Comparison of ENCODE assay signal across 16 cellular contexts in genomic region chr2:125398738-125399473, GRCh38.
DNase-seq lines count a peak whose midpoint lies in the region; ATAC-seq lines count a peak whose summit lies in the region.
"Had no signal": no experiment of that assay in that cellular context is flagged by ENCODE, and none has a peak within 500 bp of the region (broad histone marks: within the 10 kb centered on the region; RNA-seq: fewer than 3 reads in every experiment).

No MANE protein-coding gene starts in this region.

- ATAC-seq in GM18909 (IDR thresholded peaks at IDR 0.05; ENCODE audit: poor library complexity, unreplicated experiment) = peak; percentile 39
- peak; percentile 40 for ATAC-seq in GM21717 (IDR thresholded peaks at IDR 0.05; ENCODE audit: unreplicated experiment)
- ATAC-seq in HG03108 (IDR thresholded peaks at IDR 0.05; ENCODE audit: unreplicated experiment) = peak; percentile 40
- ATAC-seq: activated CD4-positive, alpha-beta T cell treated with anti-CD3 and anti-CD28 coated beads for 36 hours; foreskin keratinocyte had no signal

- DNase-seq in amniotic epithelial cell (ENCODE audit: low read depth) = peak; percentile 4
- no peak for DNase-seq in NCI-H1694 treated with DMSO at 0.1 percent for 48 hours (lab: John Stamatoyannopoulos, UW)
- no peak for DNase-seq in NCI-H1048 (lab: John Stamatoyannopoulos, UW)
- DNase-seq in iPS-NIHi7 (ENCODE audit: extremely low spot score) = no peak
- no peak for DNase-seq in activated gamma-delta T cell treated with Interleukin-2 at 50 U/mL for 16 hours
- DNase-seq: activated CD4-positive, alpha-beta T cell treated with anti-CD3 and anti-CD28 coated beads for 36 hours; C1 segment of cervical spinal cord; cerebellar nuclear complex; H9; mammary epithelial cell; NCI-H1930; stimulated activated naive CD4-positive, alpha-beta T cell had no signal
